1 cellular context compared by ENCODE assay signal in the genomic region with DNA sequence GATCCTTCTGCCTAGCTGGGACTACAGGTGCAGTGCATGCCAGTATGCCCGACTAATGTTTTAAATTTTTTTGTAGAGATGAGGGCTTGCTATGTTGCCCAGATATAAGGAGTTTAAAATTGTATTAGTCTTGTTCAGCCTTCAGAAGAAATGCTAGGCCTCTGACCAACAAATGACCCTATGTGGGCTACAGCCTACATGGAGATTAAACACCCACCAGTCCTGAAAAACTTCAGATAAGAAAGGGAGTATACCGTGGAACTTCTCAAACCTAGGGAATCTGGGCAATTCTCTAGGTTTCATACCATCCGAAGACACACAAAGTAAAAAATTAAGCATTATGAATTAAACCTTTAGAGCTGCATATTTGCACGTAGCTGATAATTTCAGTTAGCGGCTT.
TF ChIP-seq lines count a peak whose summit lies in the region.

No MANE protein-coding gene starts in this region.

TF ChIP-seq in K562, 482 proteins besides CTCF, POLR2A, EP300 and RAD21 (continued from another document and continues in another):
- TF ChIP-seq, protein P1, sequence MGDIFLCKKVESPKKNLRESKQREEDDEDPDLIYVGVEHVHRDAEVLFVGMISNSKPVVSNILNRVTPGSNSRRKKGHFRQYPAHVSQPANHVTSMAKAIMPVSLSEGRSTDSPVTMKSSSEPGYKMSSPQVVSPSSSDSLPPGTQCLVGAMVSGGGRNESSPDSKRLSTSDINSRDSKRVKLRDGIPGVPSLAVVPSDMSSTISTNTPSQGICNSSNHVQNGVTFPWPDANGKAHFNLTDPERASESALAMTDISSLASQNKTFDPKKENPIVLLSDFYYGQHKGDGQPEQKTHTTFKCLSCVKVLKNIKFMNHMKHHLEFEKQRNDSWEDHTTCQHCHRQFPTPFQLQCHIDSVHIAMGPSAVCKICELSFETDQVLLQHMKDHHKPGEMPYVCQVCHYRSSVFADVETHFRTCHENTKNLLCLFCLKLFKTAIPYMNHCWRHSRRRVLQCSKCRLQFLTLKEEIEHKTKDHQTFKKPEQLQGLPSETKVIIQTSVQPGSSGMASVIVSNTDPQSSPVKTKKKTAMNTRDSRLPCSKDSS (IDR thresholded peaks at IDR 0.05; ENCODE audit: low read depth, partially characterized antibody): no peak
- no peak for TF ChIP-seq HMG20A (CRISPR knock-in tag; conservative IDR thresholded peaks at IDR 0.05)
- no peak for TF ChIP-seq HCFC1 (IDR thresholded peaks at IDR 0.05; ENCODE audit: low read depth, low read length)
- no peak for TF ChIP-seq NR2C1 (IDR thresholded peaks at IDR 0.05)
- no peak for TF ChIP-seq NR2C1 (tag; IDR thresholded peaks at IDR 0.05)
- TF ChIP-seq TCF7 (IDR thresholded peaks at IDR 0.05; ENCODE audit: borderline replicate concordance): no peak
- 0 out of 2 replicates have a peak, but pooled peaks have one; percentile 54 for TF ChIP-seq PML (IDR thresholded peaks at IDR 0.05; ENCODE audit: low read length)
- TF ChIP-seq ARID1B (IDR thresholded peaks at IDR 0.05): peak; percentile 72
- TF ChIP-seq COPS2 (conservative IDR thresholded peaks at IDR 0.05): no peak
- TF ChIP-seq, protein P2, sequence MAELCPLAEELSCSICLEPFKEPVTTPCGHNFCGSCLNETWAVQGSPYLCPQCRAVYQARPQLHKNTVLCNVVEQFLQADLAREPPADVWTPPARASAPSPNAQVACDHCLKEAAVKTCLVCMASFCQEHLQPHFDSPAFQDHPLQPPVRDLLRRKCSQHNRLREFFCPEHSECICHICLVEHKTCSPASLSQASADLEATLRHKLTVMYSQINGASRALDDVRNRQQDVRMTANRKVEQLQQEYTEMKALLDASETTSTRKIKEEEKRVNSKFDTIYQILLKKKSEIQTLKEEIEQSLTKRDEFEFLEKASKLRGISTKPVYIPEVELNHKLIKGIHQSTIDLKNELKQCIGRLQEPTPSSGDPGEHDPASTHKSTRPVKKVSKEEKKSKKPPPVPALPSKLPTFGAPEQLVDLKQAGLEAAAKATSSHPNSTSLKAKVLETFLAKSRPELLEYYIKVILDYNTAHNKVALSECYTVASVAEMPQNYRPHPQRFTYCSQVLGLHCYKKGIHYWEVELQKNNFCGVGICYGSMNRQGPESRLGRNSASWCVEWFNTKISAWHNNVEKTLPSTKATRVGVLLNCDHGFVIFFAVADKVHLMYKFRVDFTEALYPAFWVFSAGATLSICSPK (IDR thresholded peaks at IDR 0.05; ENCODE audit: borderline replicate concordance): no peak
- no peak for TF ChIP-seq SAP30 (IDR thresholded peaks at IDR 0.05; ENCODE audit: borderline replicate concordance, insufficient read depth, low read depth, low read length, poor library complexity, severe bottlenecking)
- TF ChIP-seq CREB1 (IDR thresholded peaks at IDR 0.05): peak; percentile 42; the same call in 1 of the 2 replicates
- TF ChIP-seq CREB1 (CRISPR knock-in tag; IDR thresholded peaks at IDR 0.05): no peak
- no peak for TF ChIP-seq TFAM (CRISPR knock-in tag; conservative IDR thresholded peaks at IDR 0.05)
- TF ChIP-seq NCOA1 (IDR thresholded peaks at IDR 0.05; ENCODE audit: low read depth): no peak
- TF ChIP-seq, protein P3, sequence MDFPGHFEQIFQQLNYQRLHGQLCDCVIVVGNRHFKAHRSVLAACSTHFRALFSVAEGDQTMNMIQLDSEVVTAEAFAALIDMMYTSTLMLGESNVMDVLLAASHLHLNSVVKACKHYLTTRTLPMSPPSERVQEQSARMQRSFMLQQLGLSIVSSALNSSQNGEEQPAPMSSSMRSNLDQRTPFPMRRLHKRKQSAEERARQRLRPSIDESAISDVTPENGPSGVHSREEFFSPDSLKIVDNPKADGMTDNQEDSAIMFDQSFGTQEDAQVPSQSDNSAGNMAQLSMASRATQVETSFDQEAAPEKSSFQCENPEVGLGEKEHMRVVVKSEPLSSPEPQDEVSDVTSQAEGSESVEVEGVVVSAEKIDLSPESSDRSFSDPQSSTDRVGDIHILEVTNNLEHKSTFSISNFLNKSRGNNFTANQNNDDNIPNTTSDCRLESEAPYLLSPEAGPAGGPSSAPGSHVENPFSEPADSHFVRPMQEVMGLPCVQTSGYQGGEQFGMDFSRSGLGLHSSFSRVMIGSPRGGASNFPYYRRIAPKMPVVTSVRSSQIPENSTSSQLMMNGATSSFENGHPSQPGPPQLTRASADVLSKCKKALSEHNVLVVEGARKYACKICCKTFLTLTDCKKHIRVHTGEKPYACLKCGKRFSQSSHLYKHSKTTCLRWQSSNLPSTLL (IDR thresholded peaks at IDR 0.05): no peak
- TF ChIP-seq, protein P4, sequence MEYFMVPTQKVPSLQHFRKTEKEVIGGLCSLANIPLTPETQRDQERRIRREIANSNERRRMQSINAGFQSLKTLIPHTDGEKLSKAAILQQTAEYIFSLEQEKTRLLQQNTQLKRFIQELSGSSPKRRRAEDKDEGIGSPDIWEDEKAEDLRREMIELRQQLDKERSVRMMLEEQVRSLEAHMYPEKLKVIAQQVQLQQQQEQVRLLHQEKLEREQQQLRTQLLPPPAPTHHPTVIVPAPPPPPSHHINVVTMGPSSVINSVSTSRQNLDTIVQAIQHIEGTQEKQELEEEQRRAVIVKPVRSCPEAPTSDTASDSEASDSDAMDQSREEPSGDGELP (CRISPR knock-in tag; IDR thresholded peaks at IDR 0.05; ENCODE audit: borderline replicate concordance): no peak
- no peak for TF ChIP-seq MECOM (CRISPR knock-in tag; IDR thresholded peaks at IDR 0.05)
- no peak for TF ChIP-seq MYNN (IDR thresholded peaks at IDR 0.05)
- no peak for TF ChIP-seq MYNN (CRISPR knock-in tag; IDR thresholded peaks at IDR 0.05)
- TF ChIP-seq ZBTB7A (IDR thresholded peaks at IDR 0.05; ENCODE audit: borderline replicate concordance, control insufficient read depth, low read depth, low read length): no peak
- no peak for TF ChIP-seq MEF2A (IDR thresholded peaks at IDR 0.05; ENCODE audit: control insufficient read depth, low read depth, low read length)
- TF ChIP-seq, protein P5, sequence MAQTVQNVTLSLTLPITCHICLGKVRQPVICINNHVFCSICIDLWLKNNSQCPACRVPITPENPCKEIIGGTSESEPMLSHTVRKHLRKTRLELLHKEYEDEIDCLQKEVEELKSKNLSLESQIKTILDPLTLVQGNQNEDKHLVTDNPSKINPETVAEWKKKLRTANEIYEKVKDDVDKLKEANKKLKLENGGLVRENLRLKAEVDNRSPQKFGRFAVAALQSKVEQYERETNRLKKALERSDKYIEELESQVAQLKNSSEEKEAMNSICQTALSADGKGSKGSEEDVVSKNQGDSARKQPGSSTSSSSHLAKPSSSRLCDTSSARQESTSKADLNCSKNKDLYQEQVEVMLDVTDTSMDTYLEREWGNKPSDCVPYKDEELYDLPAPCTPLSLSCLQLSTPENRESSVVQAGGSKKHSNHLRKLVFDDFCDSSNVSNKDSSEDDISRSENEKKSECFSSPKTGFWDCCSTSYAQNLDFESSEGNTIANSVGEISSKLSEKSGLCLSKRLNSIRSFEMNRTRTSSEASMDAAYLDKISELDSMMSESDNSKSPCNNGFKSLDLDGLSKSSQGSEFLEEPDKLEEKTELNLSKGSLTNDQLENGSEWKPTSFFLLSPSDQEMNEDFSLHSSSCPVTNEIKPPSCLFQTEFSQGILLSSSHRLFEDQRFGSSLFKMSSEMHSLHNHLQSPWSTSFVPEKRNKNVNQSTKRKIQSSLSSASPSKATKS (CRISPR knock-in tag; IDR thresholded peaks at IDR 0.05): no peak
- TF ChIP-seq, protein P6, sequence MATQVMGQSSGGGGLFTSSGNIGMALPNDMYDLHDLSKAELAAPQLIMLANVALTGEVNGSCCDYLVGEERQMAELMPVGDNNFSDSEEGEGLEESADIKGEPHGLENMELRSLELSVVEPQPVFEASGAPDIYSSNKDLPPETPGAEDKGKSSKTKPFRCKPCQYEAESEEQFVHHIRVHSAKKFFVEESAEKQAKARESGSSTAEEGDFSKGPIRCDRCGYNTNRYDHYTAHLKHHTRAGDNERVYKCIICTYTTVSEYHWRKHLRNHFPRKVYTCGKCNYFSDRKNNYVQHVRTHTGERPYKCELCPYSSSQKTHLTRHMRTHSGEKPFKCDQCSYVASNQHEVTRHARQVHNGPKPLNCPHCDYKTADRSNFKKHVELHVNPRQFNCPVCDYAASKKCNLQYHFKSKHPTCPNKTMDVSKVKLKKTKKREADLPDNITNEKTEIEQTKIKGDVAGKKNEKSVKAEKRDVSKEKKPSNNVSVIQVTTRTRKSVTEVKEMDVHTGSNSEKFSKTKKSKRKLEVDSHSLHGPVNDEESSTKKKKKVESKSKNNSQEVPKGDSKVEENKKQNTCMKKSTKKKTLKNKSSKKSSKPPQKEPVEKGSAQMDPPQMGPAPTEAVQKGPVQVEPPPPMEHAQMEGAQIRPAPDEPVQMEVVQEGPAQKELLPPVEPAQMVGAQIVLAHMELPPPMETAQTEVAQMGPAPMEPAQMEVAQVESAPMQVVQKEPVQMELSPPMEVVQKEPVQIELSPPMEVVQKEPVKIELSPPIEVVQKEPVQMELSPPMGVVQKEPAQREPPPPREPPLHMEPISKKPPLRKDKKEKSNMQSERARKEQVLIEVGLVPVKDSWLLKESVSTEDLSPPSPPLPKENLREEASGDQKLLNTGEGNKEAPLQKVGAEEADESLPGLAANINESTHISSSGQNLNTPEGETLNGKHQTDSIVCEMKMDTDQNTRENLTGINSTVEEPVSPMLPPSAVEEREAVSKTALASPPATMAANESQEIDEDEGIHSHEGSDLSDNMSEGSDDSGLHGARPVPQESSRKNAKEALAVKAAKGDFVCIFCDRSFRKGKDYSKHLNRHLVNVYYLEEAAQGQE (CRISPR knock-in tag; IDR thresholded peaks at IDR 0.05; ENCODE audit: low read depth): no peak
- no peak for TF ChIP-seq SIN3A (IDR thresholded peaks at IDR 0.05; ENCODE audit: borderline replicate concordance in 2 of 2, control insufficient read depth in 1 of 2, low read depth in 2 of 2, low read length in 2 of 2)
- no peak for TF ChIP-seq HDAC6 (IDR thresholded peaks at IDR 0.05; ENCODE audit: low read depth, low read length)
- TF ChIP-seq SLC30A9 (CRISPR knock-in tag; IDR thresholded peaks at IDR 0.05): no peak
- TF ChIP-seq CHD2 (IDR thresholded peaks at IDR 0.05; ENCODE audit: low read depth, low read length): no peak
- no peak for TF ChIP-seq TBL1XR1 (IDR thresholded peaks at IDR 0.05; ENCODE audit: low read length in 2 of 2)
- no peak for TF ChIP-seq DACH1 (IDR thresholded peaks at IDR 0.05; ENCODE audit: partially characterized antibody)
- TF ChIP-seq ERF (CRISPR knock-in tag; IDR thresholded peaks at IDR 0.05): no peak
- TF ChIP-seq ETV6 (IDR thresholded peaks at IDR 0.05; ENCODE audit: borderline replicate concordance in 1 of 2, low read depth in 2 of 2, low read length in 1 of 2): no peak
- TF ChIP-seq ETV6 (CRISPR knock-in tag; IDR thresholded peaks at IDR 0.05; ENCODE audit: borderline replicate concordance): no peak
- no peak for TF ChIP-seq OTX1 (CRISPR knock-in tag; IDR thresholded peaks at IDR 0.05)
- peak; percentile 72 for TF ChIP-seq TCF3 (CRISPR knock-in tag; IDR thresholded peaks at IDR 0.05)
- no peak for TF ChIP-seq NCOA2 (IDR thresholded peaks at IDR 0.05; ENCODE audit: partially characterized antibody in 2 of 2)
- no peak for TF ChIP-seq NBN (IDR thresholded peaks at IDR 0.05; ENCODE audit: low read depth)
- no peak for TF ChIP-seq HMGN3 (IDR thresholded peaks at IDR 0.05; ENCODE audit: borderline replicate concordance, extremely low read depth, insufficient read length, low read depth, low read length)
- TF ChIP-seq, protein P7, sequence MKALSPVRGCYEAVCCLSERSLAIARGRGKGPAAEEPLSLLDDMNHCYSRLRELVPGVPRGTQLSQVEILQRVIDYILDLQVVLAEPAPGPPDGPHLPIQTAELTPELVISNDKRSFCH (CRISPR knock-in tag; IDR thresholded peaks at IDR 0.05): no peak
- TF ChIP-seq, protein P7 (tag; IDR thresholded peaks at IDR 0.05): no peak
- no peak for TF ChIP-seq ILF3 (IDR thresholded peaks at IDR 0.05; ENCODE audit: borderline replicate concordance)
- no peak for TF ChIP-seq MCM3 (IDR thresholded peaks at IDR 0.05)
- TF ChIP-seq, protein P8, sequence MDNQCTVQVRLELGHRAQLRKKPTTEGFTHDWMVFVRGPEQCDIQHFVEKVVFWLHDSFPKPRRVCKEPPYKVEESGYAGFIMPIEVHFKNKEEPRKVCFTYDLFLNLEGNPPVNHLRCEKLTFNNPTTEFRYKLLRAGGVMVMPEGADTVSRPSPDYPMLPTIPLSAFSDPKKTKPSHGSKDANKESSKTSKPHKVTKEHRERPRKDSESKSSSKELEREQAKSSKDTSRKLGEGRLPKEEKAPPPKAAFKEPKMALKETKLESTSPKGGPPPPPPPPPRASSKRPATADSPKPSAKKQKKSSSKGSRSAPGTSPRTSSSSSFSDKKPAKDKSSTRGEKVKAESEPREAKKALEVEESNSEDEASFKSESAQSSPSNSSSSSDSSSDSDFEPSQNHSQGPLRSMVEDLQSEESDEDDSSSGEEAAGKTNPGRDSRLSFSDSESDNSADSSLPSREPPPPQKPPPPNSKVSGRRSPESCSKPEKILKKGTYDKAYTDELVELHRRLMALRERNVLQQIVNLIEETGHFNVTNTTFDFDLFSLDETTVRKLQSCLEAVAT (IDR thresholded peaks at IDR 0.05): no peak
- no peak for TF ChIP-seq CSDE1 (IDR thresholded peaks at IDR 0.05)
- no peak for TF ChIP-seq DDX20 (tag; IDR thresholded peaks at IDR 0.05; ENCODE audit: low read depth)
- no peak for TF ChIP-seq STAT5B (CRISPR knock-in tag; IDR thresholded peaks at IDR 0.05)
- no peak for TF ChIP-seq SP2 (IDR thresholded peaks at IDR 0.05; ENCODE audit: extremely low read depth, low read depth, low read length, poor library complexity, severe bottlenecking)
- TF ChIP-seq ZNF583 (CRISPR knock-in tag; IDR thresholded peaks at IDR 0.05): no peak
- TF ChIP-seq TSC22D4 (tag; IDR thresholded peaks at IDR 0.05): no peak
- no peak for TF ChIP-seq PHTF2 (CRISPR knock-in tag; IDR thresholded peaks at IDR 0.05)
- TF ChIP-seq, protein P9, sequence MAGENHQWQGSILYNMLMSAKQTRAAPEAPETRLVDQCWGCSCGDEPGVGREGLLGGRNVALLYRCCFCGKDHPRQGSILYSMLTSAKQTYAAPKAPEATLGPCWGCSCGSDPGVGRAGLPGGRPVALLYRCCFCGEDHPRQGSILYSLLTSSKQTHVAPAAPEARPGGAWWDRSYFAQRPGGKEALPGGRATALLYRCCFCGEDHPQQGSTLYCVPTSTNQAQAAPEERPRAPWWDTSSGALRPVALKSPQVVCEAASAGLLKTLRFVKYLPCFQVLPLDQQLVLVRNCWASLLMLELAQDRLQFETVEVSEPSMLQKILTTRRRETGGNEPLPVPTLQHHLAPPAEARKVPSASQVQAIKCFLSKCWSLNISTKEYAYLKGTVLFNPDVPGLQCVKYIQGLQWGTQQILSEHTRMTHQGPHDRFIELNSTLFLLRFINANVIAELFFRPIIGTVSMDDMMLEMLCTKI (IDR thresholded peaks at IDR 0.05; ENCODE audit: partially characterized antibody): no peak
- no peak for TF ChIP-seq YBX1 (IDR thresholded peaks at IDR 0.05)
- TF ChIP-seq KLF1 (tag; IDR thresholded peaks at IDR 0.05): no peak
- peak; percentile 46; the same call in 1 of the 2 replicates for TF ChIP-seq DPF2 (IDR thresholded peaks at IDR 0.05)
- TF ChIP-seq ZNF316 (IDR thresholded peaks at IDR 0.05): no peak
- TF ChIP-seq DMBX1 (CRISPR knock-in tag; IDR thresholded peaks at IDR 0.05; ENCODE audit: borderline replicate concordance): no peak
- no peak for TF ChIP-seq NFIC (IDR thresholded peaks at IDR 0.05)
- no peak for TF ChIP-seq PPARD (CRISPR knock-in tag; IDR thresholded peaks at IDR 0.05)
- no peak for TF ChIP-seq SMARCB1 (IDR thresholded peaks at IDR 0.05; ENCODE audit: insufficient read length, low read depth)
- TF ChIP-seq EHMT2 (IDR thresholded peaks at IDR 0.05): no peak
- TF ChIP-seq EGR1 (conservative IDR thresholded peaks at IDR 0.05): peak; percentile 93
- peak; percentile 47; the same call in 1 of the 2 replicates for TF ChIP-seq POLR2AphosphoS5 (IDR thresholded peaks at IDR 0.05; ENCODE audit: control insufficient read depth, insufficient read depth, low read depth, low read length)
